ENCODE assay signal across 17 cellular contexts in genomic region chrX:71143508-71143907, GRCh38. TPM values are rescaled to one million over a fixed set of nuclear protein-coding genes. Genes with fewer than 3 reads are reported as not detected.
DNase-seq lines count a peak whose midpoint lies in the region; ATAC-seq and TF ChIP-seq lines count a peak whose summit lies in the region.
"Had no signal": no experiment of that assay in that cellular context is flagged by ENCODE, and none has a peak within 500 bp of the region (broad histone marks: within the 10 kb centered on the region; RNA-seq: fewer than 3 reads in every experiment).

No MANE protein-coding gene starts in this region.

- H3K4me3 ChIP-seq in foreskin fibroblast (ENCODE audit: low read depth in 1 of 2, low read length in 2 of 2) (no peak overlapping the region), ovary (no peak overlapping the region)

- H3K27ac Mint-ChIP-seq in WTC11: no peak overlapping the region

- no peaks in the 10 kb centered on the region for H3K4me1 ChIP-seq in ovary (ENCODE audit: insufficient read depth)

- no peaks in the 10 kb centered on the region for H3K9me3 ChIP-seq in ovary

- H3K27me3 Mint-ChIP-seq in WTC11 (ENCODE audit: low read depth): no peaks in the 10 kb centered on the region
- H3K27me3 Mint-ChIP-seq: activated naive CD4-positive, alpha-beta T cell treated with anti-CD3 and anti-CD28 coated beads, Interleukin-2, amount 10 ng/mL, durations not matched to agents 7 days and 5 days had no signal

- CTCF ChIA-PET in WTC11 (lab: Charles Lee): no interaction called here

- TF ChIP-seq POLR2A in ovary (IDR thresholded peaks at IDR 0.05): no peak

- H3K36me3 Mint-ChIP-seq in WTC11: peaks cover 8% of the 10 kb centered on the region

- DNase-seq in AG20443 (ENCODE audit: low spot score) (peak; percentile 37), foreskin fibroblast (peak; percentile 24 to 62), ovary (peak; percentile 49 to 69 (median 63)), COLO829 (ENCODE audit: low spot score) (no peak), WTC11 (ENCODE audit: low spot score) (no peak), NCI-H526 treated with DMSO at 0.1 percent for 48 hours (lab: John Stamatoyannopoulos, UW) (no peak)
- DNase-seq: activated CD4-positive, alpha-beta T cell treated with anti-CD3 and anti-CD28 coated beads, Interleukin-2, amount 50 U/mL, for 4 hours; activated naive CD4-positive, alpha-beta T cell treated with anti-CD3 and anti-CD28 coated beads, Interleukin-2, amount 10 ng/mL, durations not matched to agents 7 days and 5 days; glutamatergic neuron; HCEC 1CT; NCI-H1048; NCI-H510A treated with DMSO at 0.1 percent for 48 hours; nephron progenitor cell; RPMI8226; stimulated activated CD8-positive, alpha-beta memory T cell treated with anti-CD3 and anti-CD28 coated beads, Interleukin-4, amount 100 ng/mL, for 48 hours had no signal

- no peaks in the 10 kb centered on the region for H3K9me3 Mint-ChIP-seq in WTC11
- H3K9me3 Mint-ChIP-seq: activated naive CD4-positive, alpha-beta T cell treated with anti-CD3 and anti-CD28 coated beads, Interleukin-2, amount 10 ng/mL, durations not matched to agents 7 days and 5 days had no signal

- intact Hi-C loops in ovary (cut with DNase I): no loop called here

- H3K27ac ChIP-seq in angular gyrus (ENCODE audit: low read depth, low read length) (peak overlapping the region; percentile 90), ovary (no peak overlapping the region)

- POLR2A ChIA-PET in WTC11 (lab: Charles Lee): interaction anchor here (1.4 kb wide), 1 partner anchor 25 kb away, joined by 4 read pairs; the partner anchor contains the start of gene MED12

- TF ChIP-seq CTCF in foreskin fibroblast (IDR thresholded peaks at IDR 0.05; ENCODE audit: low read depth, low read length) (no peak), ovary (IDR thresholded peaks at IDR 0.05) (no peak), WTC11 (IDR thresholded peaks at IDR 0.05) (no peak)

- no peak overlapping the region for H3K4me3 Mint-ChIP-seq in WTC11
- H3K4me3 Mint-ChIP-seq: activated naive CD4-positive, alpha-beta T cell treated with anti-CD3 and anti-CD28 coated beads, Interleukin-2, amount 10 ng/mL, durations not matched to agents 7 days and 5 days had no signal

- no peaks in the 10 kb centered on the region for H3K36me3 ChIP-seq in ovary

- TF ChIP-seq EP300 in ovary (IDR thresholded peaks at IDR 0.05): no peak

- ATAC-seq in HG02973 (IDR thresholded peaks at IDR 0.05; ENCODE audit: unreplicated experiment): no peak
- no peak for ATAC-seq in WTC11

- H3K27me3 ChIP-seq in ovary: no peaks in the 10 kb centered on the region

- peaks cover 20% of the 10 kb centered on the region for H3K4me1 Mint-ChIP-seq in WTC11

- WGBS in ovary, 3 donors: 40 to 48% (median 41%) methylated on average over 6 of the region's 6 CpGs

TF ChIP-seq in WTC11, 78 proteins besides CTCF, POLR2A, EP300 and RAD21 (continues in another document):
- TF ChIP-seq PRDM15 (CRISPR knock-in tag; IDR thresholded peaks at IDR 0.05) (no peak), NR3C1 (CRISPR knock-in tag; conservative IDR thresholded peaks at IDR 0.05; ENCODE audit: low read depth) (no peak), ZNF396 (CRISPR knock-in tag; IDR thresholded peaks at IDR 0.05; ENCODE audit: borderline replicate concordance) (no peak), FOXK1 (CRISPR knock-in tag; IDR thresholded peaks at IDR 0.05) (no peak), OVOL2 (CRISPR knock-in tag; IDR thresholded peaks at IDR 0.05; ENCODE audit: borderline replicate concordance) (no peak), ZNF512 (CRISPR knock-in tag; IDR thresholded peaks at IDR 0.05; ENCODE audit: borderline replicate concordance) (no peak), TEAD4 (CRISPR knock-in tag; IDR thresholded peaks at IDR 0.05) (no peak), ZNF281 (CRISPR knock-in tag; IDR thresholded peaks at IDR 0.05) (no peak), FOXP4 (CRISPR knock-in tag; IDR thresholded peaks at IDR 0.05) (no peak), FOXP1 (CRISPR knock-in tag; IDR thresholded peaks at IDR 0.05; ENCODE audit: borderline replicate concordance) (no peak), TCF7 (CRISPR knock-in tag; IDR thresholded peaks at IDR 0.05; ENCODE audit: low read depth) (no peak)

RNA-seq across cellular contexts. Expression of gene NLGN3, which starts 1.1 kb away (rescaled TPM):
- total RNA-seq in ovary (10 to 100 TPM in 1 of 7 donors, 1 to 10 TPM in 6; 2.1 to 10.9 (median 6.7) TPM), WTC11 (2021) (10.6 to 11.7 TPM (median 10.8 TPM) in 3 replicates)
- polyA plus RNA-seq in ovary: 1 to 10 TPM; 2.5 to 5.2 TPM

RNA-seq across cellular contexts. Expression of gene MED12, which starts 25.1 kb away (rescaled TPM):
- total RNA-seq in ovary: 10 to 100 TPM; 36.5 to 68.4 (median 60.4) TPM
- polyA plus RNA-seq in ovary: 10 to 100 TPM; 27.8 to 40.0 TPM
- total RNA-seq in WTC11 (2021): 35.6 to 38.4 TPM (median 37.0 TPM) in 3 replicates

RNA-seq across cellular contexts. Expression of gene IL2RG, which starts 32.1 kb away (rescaled TPM):
- total RNA-seq in ovary (1 to 10 TPM in 5 of 7 donors, under 1 TPM in 2; 0.45 to 5.1 (median 1.5) TPM), WTC11 (2021) (0.37 to 1.2 TPM (median 0.94 TPM) in 3 replicates)
- 10 to 100 TPM in 1 of 2 donors, 1 to 10 TPM in 1; 1.2 to 24.0 TPM for polyA plus RNA-seq in ovary

RNA-seq across cellular contexts. Expression of gene CXorf65, which starts 37.0 kb away (rescaled TPM):
- total RNA-seq in ovary: not detected
- polyA plus RNA-seq in ovary: not detected
- not detected in 3 replicates for total RNA-seq in WTC11 (2021)

RNA-seq across cellular contexts. Expression of gene FOXO4, which starts 47.9 kb away (rescaled TPM):
- total RNA-seq in ovary (10 to 100 TPM; 16.7 to 70.2 (median 48.2) TPM), WTC11 (2021) (35.3 to 48.3 TPM (median 37.0 TPM) in 3 replicates)
- 10 to 100 TPM; 33.1 to 35.2 TPM for polyA plus RNA-seq in ovary

Comparison
In these comparisons a context has a peak if more than half of its experiments do, and no peak if none do; other contexts are left out.
1. DNase-seq: peak in AG20443 (single experiment), foreskin fibroblast (2 of 2) and ovary (5 of 5); none in COLO829 (single experiment), WTC11 (single experiment) and NCI-H526 treated with DMSO at 0.1 percent for 48 hours (single experiment).